In the genomic region with DNA sequence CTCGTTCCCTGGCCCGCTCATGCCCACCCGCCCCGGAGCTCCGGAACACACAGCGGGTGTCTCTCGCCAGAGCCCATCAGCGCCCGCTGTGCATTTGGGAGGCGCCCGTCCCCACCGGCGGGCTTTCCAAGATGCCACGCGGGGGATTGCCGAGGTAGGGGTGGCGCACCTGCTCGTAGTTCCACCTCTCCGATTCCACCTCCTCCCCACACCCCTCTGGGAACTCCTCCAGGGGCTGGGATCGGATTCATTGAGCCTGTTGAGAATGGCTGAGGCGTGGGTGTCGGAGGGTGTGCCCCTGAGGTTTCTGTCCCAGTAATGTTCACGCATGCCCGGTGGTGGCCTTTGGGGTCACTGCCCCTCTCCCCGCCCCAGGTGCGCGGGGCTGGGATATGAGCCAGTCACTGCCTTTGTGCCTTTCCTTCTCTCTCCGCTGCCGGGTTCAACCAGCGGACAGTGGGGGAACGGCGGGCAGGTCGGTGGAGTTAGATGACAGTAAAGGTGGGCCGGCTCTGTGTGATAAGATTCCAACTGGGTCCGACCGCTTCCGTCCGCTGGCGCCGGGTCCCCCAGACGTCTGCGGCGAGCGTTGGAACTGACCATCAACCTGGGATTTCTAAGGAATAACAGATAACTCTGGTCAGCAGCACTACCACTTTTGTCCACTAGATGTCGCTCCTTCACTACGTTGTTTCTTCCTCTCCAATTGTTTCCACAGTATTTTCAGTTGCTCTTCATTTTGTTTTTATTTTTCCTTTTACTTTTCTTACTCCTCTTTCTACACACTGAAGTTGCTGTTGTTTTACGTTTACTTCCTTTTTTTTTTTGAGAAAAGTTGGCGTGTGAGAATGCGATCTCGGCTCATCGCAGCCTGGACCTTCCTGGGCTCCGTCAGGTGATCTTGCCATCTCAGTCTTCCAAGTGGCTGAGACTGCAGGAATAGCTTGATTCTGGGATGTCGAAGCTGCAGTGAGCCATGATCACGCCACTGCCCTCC, we compare ENCODE assay signal across 1 cellular context.
TF ChIP-seq lines count a peak whose summit lies in the region.

No MANE protein-coding gene starts in this region.

TF ChIP-seq in GM23338, 12 proteins besides CTCF, POLR2A, EP300 and RAD21 (continued from another document):
- TF ChIP-seq, protein P1, sequence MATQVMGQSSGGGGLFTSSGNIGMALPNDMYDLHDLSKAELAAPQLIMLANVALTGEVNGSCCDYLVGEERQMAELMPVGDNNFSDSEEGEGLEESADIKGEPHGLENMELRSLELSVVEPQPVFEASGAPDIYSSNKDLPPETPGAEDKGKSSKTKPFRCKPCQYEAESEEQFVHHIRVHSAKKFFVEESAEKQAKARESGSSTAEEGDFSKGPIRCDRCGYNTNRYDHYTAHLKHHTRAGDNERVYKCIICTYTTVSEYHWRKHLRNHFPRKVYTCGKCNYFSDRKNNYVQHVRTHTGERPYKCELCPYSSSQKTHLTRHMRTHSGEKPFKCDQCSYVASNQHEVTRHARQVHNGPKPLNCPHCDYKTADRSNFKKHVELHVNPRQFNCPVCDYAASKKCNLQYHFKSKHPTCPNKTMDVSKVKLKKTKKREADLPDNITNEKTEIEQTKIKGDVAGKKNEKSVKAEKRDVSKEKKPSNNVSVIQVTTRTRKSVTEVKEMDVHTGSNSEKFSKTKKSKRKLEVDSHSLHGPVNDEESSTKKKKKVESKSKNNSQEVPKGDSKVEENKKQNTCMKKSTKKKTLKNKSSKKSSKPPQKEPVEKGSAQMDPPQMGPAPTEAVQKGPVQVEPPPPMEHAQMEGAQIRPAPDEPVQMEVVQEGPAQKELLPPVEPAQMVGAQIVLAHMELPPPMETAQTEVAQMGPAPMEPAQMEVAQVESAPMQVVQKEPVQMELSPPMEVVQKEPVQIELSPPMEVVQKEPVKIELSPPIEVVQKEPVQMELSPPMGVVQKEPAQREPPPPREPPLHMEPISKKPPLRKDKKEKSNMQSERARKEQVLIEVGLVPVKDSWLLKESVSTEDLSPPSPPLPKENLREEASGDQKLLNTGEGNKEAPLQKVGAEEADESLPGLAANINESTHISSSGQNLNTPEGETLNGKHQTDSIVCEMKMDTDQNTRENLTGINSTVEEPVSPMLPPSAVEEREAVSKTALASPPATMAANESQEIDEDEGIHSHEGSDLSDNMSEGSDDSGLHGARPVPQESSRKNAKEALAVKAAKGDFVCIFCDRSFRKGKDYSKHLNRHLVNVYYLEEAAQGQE (IDR thresholded peaks at IDR 0.05; ENCODE audit: unreplicated experiment), result no peak
- no peak for TF ChIP-seq ZNF114 (CRISPR knock-in tag; IDR thresholded peaks at IDR 0.05)
- no peak for TF ChIP-seq STAT1 (IDR thresholded peaks at IDR 0.05; ENCODE audit: unreplicated experiment)
- TF ChIP-seq JUNB (IDR thresholded peaks at IDR 0.05; ENCODE audit: unreplicated experiment), result no peak
- TF ChIP-seq EZH2phosphoT487 (IDR thresholded peaks at IDR 0.05; ENCODE audit: unreplicated experiment), result no peak
- no peak for TF ChIP-seq CREB1 (CRISPR knock-in tag; IDR thresholded peaks at IDR 0.05; ENCODE audit: low read depth)
TF ChIP-seq in GM23338: peak in this region for 0.
